ENCODE assay signal across 2 cellular contexts in genomic region chr7:74535951-74536356, GRCh38.
TF ChIP-seq lines count a peak whose summit lies in the region.

No MANE protein-coding gene starts in this region.

TF ChIP-seq in HCT116, 20 proteins besides CTCF, POLR2A, EP300 and RAD21 (continued from another document):
- TF ChIP-seq POLR2AphosphoS5 (IDR thresholded peaks at IDR 0.05; ENCODE audit: low read depth, low read length) (no peak), YY1 (IDR thresholded peaks at IDR 0.05; ENCODE audit: extremely low read depth, insufficient replicate concordance, low read depth, low read length) (no peak)

TF ChIP-seq in K562, 482 proteins besides CTCF, POLR2A, EP300 and RAD21 (continued from another document):
- TF ChIP-seq, protein P1, sequence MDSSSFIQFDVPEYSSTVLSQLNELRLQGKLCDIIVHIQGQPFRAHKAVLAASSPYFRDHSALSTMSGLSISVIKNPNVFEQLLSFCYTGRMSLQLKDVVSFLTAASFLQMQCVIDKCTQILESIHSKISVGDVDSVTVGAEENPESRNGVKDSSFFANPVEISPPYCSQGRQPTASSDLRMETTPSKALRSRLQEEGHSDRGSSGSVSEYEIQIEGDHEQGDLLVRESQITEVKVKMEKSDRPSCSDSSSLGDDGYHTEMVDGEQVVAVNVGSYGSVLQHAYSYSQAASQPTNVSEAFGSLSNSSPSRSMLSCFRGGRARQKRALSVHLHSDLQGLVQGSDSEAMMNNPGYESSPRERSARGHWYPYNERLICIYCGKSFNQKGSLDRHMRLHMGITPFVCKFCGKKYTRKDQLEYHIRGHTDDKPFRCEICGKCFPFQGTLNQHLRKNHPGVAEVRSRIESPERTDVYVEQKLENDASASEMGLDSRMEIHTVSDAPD (CRISPR knock-in tag; IDR thresholded peaks at IDR 0.05), result no peak
- TF ChIP-seq, protein P2, sequence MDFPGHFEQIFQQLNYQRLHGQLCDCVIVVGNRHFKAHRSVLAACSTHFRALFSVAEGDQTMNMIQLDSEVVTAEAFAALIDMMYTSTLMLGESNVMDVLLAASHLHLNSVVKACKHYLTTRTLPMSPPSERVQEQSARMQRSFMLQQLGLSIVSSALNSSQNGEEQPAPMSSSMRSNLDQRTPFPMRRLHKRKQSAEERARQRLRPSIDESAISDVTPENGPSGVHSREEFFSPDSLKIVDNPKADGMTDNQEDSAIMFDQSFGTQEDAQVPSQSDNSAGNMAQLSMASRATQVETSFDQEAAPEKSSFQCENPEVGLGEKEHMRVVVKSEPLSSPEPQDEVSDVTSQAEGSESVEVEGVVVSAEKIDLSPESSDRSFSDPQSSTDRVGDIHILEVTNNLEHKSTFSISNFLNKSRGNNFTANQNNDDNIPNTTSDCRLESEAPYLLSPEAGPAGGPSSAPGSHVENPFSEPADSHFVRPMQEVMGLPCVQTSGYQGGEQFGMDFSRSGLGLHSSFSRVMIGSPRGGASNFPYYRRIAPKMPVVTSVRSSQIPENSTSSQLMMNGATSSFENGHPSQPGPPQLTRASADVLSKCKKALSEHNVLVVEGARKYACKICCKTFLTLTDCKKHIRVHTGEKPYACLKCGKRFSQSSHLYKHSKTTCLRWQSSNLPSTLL (IDR thresholded peaks at IDR 0.05), result no peak
- TF ChIP-seq KHSRP (IDR thresholded peaks at IDR 0.05) (no peak), HCFC1 (IDR thresholded peaks at IDR 0.05; ENCODE audit: low read depth, low read length) (no peak), MECOM (CRISPR knock-in tag; IDR thresholded peaks at IDR 0.05) (no peak), POLR2AphosphoS5 (IDR thresholded peaks at IDR 0.05; ENCODE audit: control insufficient read depth, insufficient read depth, low read depth, low read length) (no peak), YBX1 (IDR thresholded peaks at IDR 0.05) (no peak)
